Comparison of ENCODE assay signal across 12 cellular contexts in genomic region chr14:55125403-55125802, GRCh38. TPM values are rescaled to one million over a fixed set of nuclear protein-coding genes. Genes with fewer than 3 reads are reported as not detected.
DNase-seq lines count a peak whose midpoint lies in the region; ATAC-seq and TF ChIP-seq lines count a peak whose summit lies in the region.
"Had no signal": no experiment of that assay in that cellular context is flagged by ENCODE, and none has a peak within 500 bp of the region (broad histone marks: within the 10 kb centered on the region; RNA-seq: fewer than 3 reads in every experiment).

No MANE protein-coding gene starts in this region.

- no peak overlapping the region for H3K56ac ChIP-seq in H9 (ENCODE audit: insufficient read length, low read depth, low read length)

- H3K9me3 Mint-ChIP-seq in CD4-positive, alpha-beta T cell = no peaks in the 10 kb centered on the region
- no peaks in the 10 kb centered on the region for H3K9me3 Mint-ChIP-seq in H9

- no peak for TF ChIP-seq CTCF in CD4-positive, alpha-beta T cell (IDR thresholded peaks at IDR 0.05)
- TF ChIP-seq CTCF in HCT116 (IDR thresholded peaks at IDR 0.05 in 2 of 3, conservative IDR thresholded peaks at IDR 0.05 in 1 of 3; ENCODE audit: borderline replicate concordance in 1 of 3, insufficient read depth in 1 of 3, low read depth in 2 of 3, low read length in 2 of 3) (no peak), H9 (conservative IDR thresholded peaks at IDR 0.05) (no peak)

- TF ChIP-seq RAD21 in HCT116 (IDR thresholded peaks at IDR 0.05; ENCODE audit: low read depth) = no peak

- H3K4me3 ChIP-seq in HCT116 (replicated peaks in 1 of 2; ENCODE audit: low read depth in 1 of 2, low read length in 2 of 2) (no peak overlapping the region), mesenchymal stem cell (ENCODE audit: insufficient read depth in 1 of 2, low read depth in 1 of 2, low read length in 2 of 2) (no peak overlapping the region)

- H3K79me1 ChIP-seq in mesenchymal stem cell (replicated peaks; ENCODE audit: low read length, poor library complexity, severe bottlenecking) (peaks cover 2% of the 10 kb centered on the region), H9 (ENCODE audit: insufficient read depth, low read depth, low read length, poor library complexity, severe bottlenecking) (no peaks in the 10 kb centered on the region)

- H3K14ac ChIP-seq in mesenchymal stem cell (ENCODE audit: low read length in 2 of 2) = no peak overlapping the region
- H3K14ac ChIP-seq in H9 (ENCODE audit: insufficient read depth, low read length) = no peak overlapping the region

- H2BK120ac ChIP-seq in mesenchymal stem cell (ENCODE audit: low read depth, low read length) = no peak overlapping the region
- H2BK120ac ChIP-seq in H9 (ENCODE audit: low read depth, low read length, poor library complexity, severe bottlenecking) = no peak overlapping the region

- no peak overlapping the region for H4K5ac ChIP-seq in H9 (ENCODE audit: insufficient read length, low read depth, low read length)

- H3K9me3 ChIP-seq in CD4-positive, alpha-beta T cell (ENCODE audit: control insufficient read depth, low read length) = no peaks in the 10 kb centered on the region
- H3K9me3 ChIP-seq in HCT116 (ENCODE audit: control insufficient read depth in 1 of 2, insufficient read depth in 1 of 2, low read depth in 1 of 2, low read length in 2 of 2) = no peaks in the 10 kb centered on the region
- no peaks in the 10 kb centered on the region for H3K9me3 ChIP-seq in mesenchymal stem cell (ENCODE audit: control insufficient read depth, low read length)
- no peaks in the 10 kb centered on the region for H3K9me3 ChIP-seq in H9 (ENCODE audit: control insufficient read depth, low read depth, low read length)
- H3K9me3 ChIP-seq: SK-N-SH had no signal

- peaks cover 7% of the 10 kb centered on the region for H3K79me2 ChIP-seq in HCT116 (ENCODE audit: insufficient read depth, low read length)
- no peaks in the 10 kb centered on the region for H3K79me2 ChIP-seq in H9 (ENCODE audit: insufficient read depth, low read length)

- peaks cover 46% of the 10 kb centered on the region for H3K27me3 Mint-ChIP-seq in CD4-positive, alpha-beta T cell
- peaks cover 52% of the 10 kb centered on the region for H3K27me3 Mint-ChIP-seq in H9 (ENCODE audit: low read depth)

- H4K8ac ChIP-seq in mesenchymal stem cell (ENCODE audit: low read length) (no peak overlapping the region), H9 (replicated peaks; ENCODE audit: insufficient read length, low read depth, low read length) (no peak overlapping the region)

- peak overlapping the region in 1 of 2 experiments; percentile 17 for H2BK12ac ChIP-seq in mesenchymal stem cell (ENCODE audit: low read length in 2 of 2)
- no peak overlapping the region for H2BK12ac ChIP-seq in H9 (ENCODE audit: insufficient read length, low read depth, low read length)

- H3K36me3 Mint-ChIP-seq in CD4-positive, alpha-beta T cell (ENCODE audit: low read depth) = no peaks in the 10 kb centered on the region
- no peaks in the 10 kb centered on the region; a peak in 1 of 7 replicates for H3K36me3 Mint-ChIP-seq in H9 (ENCODE audit: insufficient read depth in 1 of 3, low read depth in 3 of 3)

- POLR2A ChIA-PET in CD4-positive, alpha-beta T cell (lab: Charles Lee) = interaction anchor here (2.1 kb wide), 1 partner anchor 23 kb away, joined by 7 read pairs; no protein-coding TSS in a partner anchor
- POLR2A ChIA-PET in HCT116 (lab: Charles Lee) = no interaction called here

- H3K4me1 Mint-ChIP-seq in CD4-positive, alpha-beta T cell (ENCODE audit: low read depth) = peaks cover 15% of the 10 kb centered on the region
- peaks cover 17 to 19% of the 10 kb centered on the region in 2 experiments for H3K4me1 Mint-ChIP-seq in H9

- no TSS peak for BruUV-seq in HCT116 (replicated peaks; lab: Mats Ljungman, UMichigan)

- peak; percentile 12 for ATAC-seq in CD4-positive, alpha-beta T cell (ENCODE audit: poor library complexity)
- no peak for ATAC-seq in HCT116
- no peak for ATAC-seq in GM18502 (IDR thresholded peaks at IDR 0.05; ENCODE audit: poor library complexity, unreplicated experiment)
- ATAC-seq in HG03135 (IDR thresholded peaks at IDR 0.05; ENCODE audit: unreplicated experiment) = no peak

- no peaks in the 10 kb centered on the region for H3K9me2 ChIP-seq in HCT116 (ENCODE audit: insufficient read depth)
- H3K9me2 ChIP-seq: SK-N-SH had no signal

- H3K4me3 Mint-ChIP-seq in CD4-positive, alpha-beta T cell = no peak overlapping the region
- H3K4me3 Mint-ChIP-seq in H9 = no peak overlapping the region

- H3K18ac ChIP-seq in mesenchymal stem cell (ENCODE audit: low read depth in 1 of 2, low read length in 2 of 2) (no peak overlapping the region), H9 (ENCODE audit: insufficient read length, low read depth, low read length) (no peak overlapping the region)

- RAD21 ChIA-PET in HCT116 (lab: Charles Lee; ENCODE audit: low non-redundant PET in 1 of 2, low total read pairs in 2 of 2, uncharacterized antibody in 2 of 2, unreplicated experiment in 2 of 2) = no interaction called here

- no peak for TF ChIP-seq POLR2A in HCT116 (IDR thresholded peaks at IDR 0.05; ENCODE audit: borderline replicate concordance, extremely low read depth, insufficient read depth, insufficient read length)

- H3K27ac ChIP-seq in CD4-positive, alpha-beta T cell (ENCODE audit: low read depth, low read length) = no peak overlapping the region
- H3K27ac ChIP-seq in HCT116 (ENCODE audit: low read depth, low read length) (no peak overlapping the region), mesenchymal stem cell (ENCODE audit: low read length, poor library complexity, severe bottlenecking) (no peak overlapping the region), H9 (ENCODE audit: insufficient read length, low read depth, low read length) (no peak overlapping the region)

- peaks cover 12% of the 10 kb centered on the region for H3K23me2 ChIP-seq in H9 (ENCODE audit: insufficient read length, low read depth, low read length, poor library complexity, severe bottlenecking)

- peak overlapping the region; percentile 90 for H2BK15ac ChIP-seq in mesenchymal stem cell (ENCODE audit: low read depth, poor library complexity, severe bottlenecking)
- no peak overlapping the region for H2BK15ac ChIP-seq in H9 (ENCODE audit: low read depth, low read length)

- H3K27me3 ChIP-seq in CD4-positive, alpha-beta T cell (ENCODE audit: control insufficient read depth, insufficient read depth, low read length) = peaks cover 16% of the 10 kb centered on the region
- H3K27me3 ChIP-seq in HCT116 (ENCODE audit: insufficient read depth, low read length) = no peaks in the 10 kb centered on the region
- no peaks in the 10 kb centered on the region for H3K27me3 ChIP-seq in mesenchymal stem cell (ENCODE audit: control insufficient read depth in 1 of 2, insufficient read depth in 1 of 2, low read length in 2 of 2)
- H3K27me3 ChIP-seq in H9 (ENCODE audit: insufficient read depth, low read length) = peaks cover 6% of the 10 kb centered on the region; the same call in 1 of the 2 replicates

- H4K20me1 ChIP-seq in HCT116 (ENCODE audit: insufficient read depth) = no peaks in the 10 kb centered on the region
- H4K20me1 ChIP-seq in H9 (ENCODE audit: control insufficient read depth, insufficient read depth, insufficient read length) = no peaks in the 10 kb centered on the region

- no peak overlapping the region for H3K9ac ChIP-seq in HCT116 (ENCODE audit: low read length)
- no peak overlapping the region for H3K9ac ChIP-seq in mesenchymal stem cell (ENCODE audit: low read length)
- no peak overlapping the region for H3K9ac ChIP-seq in H9 (ENCODE audit: extremely low read depth, insufficient read length, low read length)
- H3K9ac ChIP-seq: SK-N-SH had no signal

- WGBS in mesenchymal stem cell = 97% methylated on average over 3 of the region's 3 CpGs
- WGBS in H9 (ENCODE audit: extremely low coverage, insufficient read length, low lambda C conversion rate) = no CpG with 5 or more reads among the region's 3 CpGs

- H4K91ac ChIP-seq in mesenchymal stem cell (ENCODE audit: low read length) (no peak overlapping the region), H9 (ENCODE audit: insufficient read length, low read depth, low read length) (no peak overlapping the region)

- DNase-seq in CD4-positive, alpha-beta T cell = no peak
- DNase-seq in HCT116 (ENCODE audit: low read depth, low spot score) (no peak), UCSD-AML1 (lab: John Stamatoyannopoulos, UW; ENCODE audit: unreplicated experiment) (peak; percentile 44), mesenchymal stem cell (no peak), H9 (no peak), mesenteric fat pad (ENCODE audit: low spot score) (no peak)
- DNase-seq: activated T-cell treated with anti-CD3 and anti-CD28 coated beads for 4 hours, DMS 273 treated with DMSO at 0.1 percent for 48 hours, NCI-H1694, SK-N-SH had no signal

- H2BK5ac ChIP-seq in mesenchymal stem cell (ENCODE audit: low read depth, low read length, poor library complexity, severe bottlenecking) (no peak overlapping the region), H9 (ENCODE audit: insufficient read length, low read length) (no peak overlapping the region)

- no peak overlapping the region for H2BK20ac ChIP-seq in H9 (ENCODE audit: low read depth, low read length, poor library complexity, severe bottlenecking)

- no peak overlapping the region for H3K27ac Mint-ChIP-seq in CD4-positive, alpha-beta T cell
- H3K27ac Mint-ChIP-seq in H9 = no peak overlapping the region; a peak in 1 of 7 replicates

- no peak overlapping the region for H2AK5ac ChIP-seq in mesenchymal stem cell (ENCODE audit: low read length, severe bottlenecking)
- H2AK5ac ChIP-seq in H9 (ENCODE audit: insufficient read length, low read length) = no peak overlapping the region

- no peak overlapping the region for H3T11ph ChIP-seq in H9 (ENCODE audit: low read length)

- H3K4ac ChIP-seq in mesenchymal stem cell (ENCODE audit: low read depth in 1 of 2, low read length in 2 of 2) (no peak overlapping the region), H9 (ENCODE audit: low read depth, low read length) (no peak overlapping the region)

- H3K23ac ChIP-seq in mesenchymal stem cell (ENCODE audit: low read length in 2 of 2) (no peak overlapping the region), H9 (ENCODE audit: insufficient read length, low read depth, low read length) (no peak overlapping the region)

- H2AFZ ChIP-seq in HCT116 (ENCODE audit: low read depth, low read length, poor library complexity, severe bottlenecking) (no peak overlapping the region), mesenchymal stem cell (ENCODE audit: low read depth, low read length) (no peak overlapping the region), H9 (ENCODE audit: low read length) (no peak overlapping the region)

- H3K36me3 ChIP-seq in HCT116 (ENCODE audit: control insufficient read depth in 1 of 2, insufficient read depth in 2 of 2, low read length in 2 of 2) = no peaks in the 10 kb centered on the region
- no peaks in the 10 kb centered on the region for H3K36me3 ChIP-seq in mesenchymal stem cell (ENCODE audit: control insufficient read depth in 1 of 2, insufficient read depth in 2 of 2, low read depth in 1 of 2, low read length in 2 of 2)

- H3K4me2 ChIP-seq in HCT116 (ENCODE audit: low read length) (peak overlapping the region; percentile 11; the same call in 1 of the 2 replicates), mesenchymal stem cell (ENCODE audit: low read length, poor library complexity, severe bottlenecking) (no peak overlapping the region), H9 (ENCODE audit: insufficient read depth, insufficient read length, low read length) (no peak overlapping the region)
- H3K4me2 ChIP-seq: SK-N-SH had no signal

- CTCF ChIA-PET in CD4-positive, alpha-beta T cell (lab: Charles Lee) = no interaction called here
- CTCF ChIA-PET in HCT116 (lab: Charles Lee) = no interaction called here

- intact Hi-C loops in CD4-positive, alpha-beta T cell (cut with DNase I, micrococcal nuclease) = no loop called here
- intact Hi-C loops in HCT116 (cut with micrococcal nuclease) = no loop called here

- H3K4me1 ChIP-seq in HCT116 (ENCODE audit: control insufficient read depth in 1 of 2, insufficient read depth in 2 of 2, low read length in 2 of 2) (peaks cover 36 to 56% of the 10 kb centered on the region in 2 experiments), mesenchymal stem cell (ENCODE audit: control insufficient read depth, insufficient read depth, low read depth, low read length) (peaks cover 17% of the 10 kb centered on the region), H9 (ENCODE audit: insufficient read depth, low read length) (no peaks in the 10 kb centered on the region)

RNA-seq across cellular contexts. Expression of gene LGALS3, which starts 3.6 kb away (rescaled TPM):
- 10 to 100 TPM; 11.7 to 12.1 TPM for total RNA-seq in CD4-positive, alpha-beta T cell
- 86.1 TPM for total RNA-seq in HCT116 (2021; ENCODE audit: unreplicated experiment)
- 75.3 and 83.3 TPM in 2 replicates for polyA plus RNA-seq in HCT116 (2012)
- 172 TPM for polyA plus RNA-seq in mesenchymal stem cell (2013, experiment 1 of 2)
- 175 TPM for polyA plus RNA-seq in mesenchymal stem cell (2013, experiment 2 of 2)
- total RNA-seq in H9 (2021) = 3.7 and 4.0 TPM in 2 replicates
- 241 TPM for total RNA-seq in mesenteric fat pad
